ENCODE assay signal across 11 cellular contexts in the genomic region with DNA sequence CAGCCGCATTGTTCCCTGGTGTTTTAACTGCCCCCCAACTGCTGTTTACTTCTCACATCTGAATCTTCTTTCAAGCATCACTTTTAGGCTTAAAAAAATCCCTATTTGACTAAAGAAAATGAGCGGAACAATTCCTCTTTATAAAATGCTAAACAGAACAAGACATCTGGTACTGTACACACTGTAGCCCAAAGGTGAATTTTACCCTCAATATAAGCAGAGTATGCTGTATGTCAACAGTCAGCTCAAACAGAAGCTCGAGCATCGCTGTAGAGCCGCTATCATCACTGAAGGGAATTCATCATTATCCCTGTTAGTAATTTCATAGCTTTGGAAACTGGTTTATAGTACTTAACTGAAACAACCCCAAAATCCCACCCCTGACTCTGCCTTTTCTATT.
DNase-seq lines count a peak whose midpoint lies in the region; FAIRE-seq and TF ChIP-seq lines count a peak whose summit lies in the region.
"Had no signal": no experiment of that assay in that cellular context is flagged by ENCODE, and none has a peak within 500 bp of the region (broad histone marks: within the 10 kb centered on the region; RNA-seq: fewer than 3 reads in every experiment).

No MANE protein-coding gene starts in this region.

- no peak for DNase-seq in HL-60 (ENCODE audit: low read depth in 1 of 2, low spot score in 1 of 2)
- DNase-seq in astrocyte (ENCODE audit: low read depth), result no peak
- no peak for DNase-seq in stimulated activated CD4-positive, alpha-beta T cell treated with anti-CD3 and anti-CD28 coated beads, Interleukin-2, amount 100 ng/mL, for 24 hours
- no peak for DNase-seq in LoVo (ENCODE audit: low spot score)
- DNase-seq in NCI-H1417 (lab: John Stamatoyannopoulos, UW), result no peak
- no peak for DNase-seq in small intestine
- DNase-seq: CD4-positive, alpha-beta T cell; NCI-H526 treated with DMSO at 0.1 percent for 48 hours had no signal

- H3K9me3 Mint-ChIP-seq in astrocyte (ENCODE audit: unreplicated experiment), result no peaks in the 10 kb centered on the region
- H3K9me3 Mint-ChIP-seq in nephron, result no peaks in the 10 kb centered on the region
- H3K9me3 Mint-ChIP-seq: activated naive CD4-positive, alpha-beta T cell treated with anti-CD3 and anti-CD28 coated beads, Interleukin-2, amount 50 U/mL, for 24 hours; CD4-positive, alpha-beta T cell had no signal

- H3K4me3 ChIP-seq in BLaER1 (no peak overlapping the region), HL-60 (replicated peaks; ENCODE audit: insufficient read depth, low read length) (no peak overlapping the region), astrocyte (ENCODE audit: insufficient read depth, low read depth, low read length) (no peak overlapping the region), small intestine (ENCODE audit: low read depth in 1 of 2, low read length in 2 of 2) (no peak overlapping the region)

- H3K4me1 ChIP-seq in BLaER1 (peaks cover 88% of the 10 kb centered on the region), astrocyte (ENCODE audit: insufficient read depth, low read length) (peaks cover 50% of the 10 kb centered on the region), small intestine (ENCODE audit: control insufficient read depth in 2 of 2, insufficient read depth in 1 of 2, low read depth in 1 of 2, low read length in 1 of 2) (peaks cover 5% of the 10 kb centered on the region in 2 donors)

- H3K36me3 ChIP-seq in BLaER1 (peaks cover 18% of the 10 kb centered on the region), astrocyte (ENCODE audit: insufficient read depth, low read length) (no peaks in the 10 kb centered on the region), small intestine (ENCODE audit: control insufficient read depth in 2 of 2, insufficient read depth in 2 of 2, low read length in 2 of 2) (no peaks in the 10 kb centered on the region)

- no peak overlapping the region for H2AFZ ChIP-seq in astrocyte (ENCODE audit: low read depth, low read length)

- H3K4me1 Mint-ChIP-seq in astrocyte (ENCODE audit: low read depth, unreplicated experiment) (peaks cover 64% of the 10 kb centered on the region), nephron (peaks cover 53% of the 10 kb centered on the region)

- peak overlapping the region; percentile 4; the same call in 1 of the 2 replicates for H3K9ac ChIP-seq in BLaER1
- H3K9ac ChIP-seq in astrocyte (ENCODE audit: low read length), result peak overlapping the region; percentile 47

- TF ChIP-seq CTCF in HL-60 (IDR thresholded peaks at IDR 0.05; ENCODE audit: insufficient read depth, low read length) (no peak), astrocyte (IDR thresholded peaks at IDR 0.05; ENCODE audit: insufficient read depth, low read depth, low read length) (no peak), nephron (IDR thresholded peaks at IDR 0.05; ENCODE audit: unreplicated experiment in 3 of 3) (no peak)

- H3K27me3 ChIP-seq in BLaER1 (no peaks in the 10 kb centered on the region), HL-60 (ENCODE audit: insufficient read depth, poor library complexity, severe bottlenecking) (no peaks in the 10 kb centered on the region), astrocyte (ENCODE audit: insufficient read depth, low read length) (no peaks in the 10 kb centered on the region), small intestine (ENCODE audit: control insufficient read depth in 2 of 2, insufficient read depth in 2 of 2, low read length in 2 of 2) (no peaks in the 10 kb centered on the region)

- H4K20me1 ChIP-seq in BLaER1, result peaks cover 45% of the 10 kb centered on the region
- H4K20me1 ChIP-seq in astrocyte (ENCODE audit: insufficient read depth, low read length), result no peaks in the 10 kb centered on the region

- no peaks in the 10 kb centered on the region for H3K27me3 Mint-ChIP-seq in astrocyte (ENCODE audit: low read depth, unreplicated experiment)
- H3K27me3 Mint-ChIP-seq in nephron (ENCODE audit: low read depth), result no peaks in the 10 kb centered on the region
- H3K27me3 Mint-ChIP-seq: activated naive CD4-positive, alpha-beta T cell treated with anti-CD3 and anti-CD28 coated beads, Interleukin-2, amount 50 U/mL, for 24 hours; CD4-positive, alpha-beta T cell had no signal

- H3K36me3 Mint-ChIP-seq in astrocyte (ENCODE audit: low read depth, unreplicated experiment) (peaks cover 5% of the 10 kb centered on the region), nephron (ENCODE audit: low read depth) (no peaks in the 10 kb centered on the region)

- H3K27ac Mint-ChIP-seq in astrocyte (ENCODE audit: unreplicated experiment) (peak overlapping the region; percentile 77), nephron (peak overlapping the region; percentile 90 to 97 (median 90))

- H3K9me3 ChIP-seq in BLaER1, result no peaks in the 10 kb centered on the region
- H3K9me3 ChIP-seq in astrocyte (ENCODE audit: insufficient read depth, low read depth, low read length), result no peaks in the 10 kb centered on the region
- H3K9me3 ChIP-seq in small intestine (ENCODE audit: control insufficient read depth, low read depth), result no peaks in the 10 kb centered on the region

- 91 to 97% (median 93%) methylated on average over 5 of the region's 5 CpGs for WGBS in small intestine, 3 donors

- peak overlapping the region; percentile 64 for H3K27ac ChIP-seq in BLaER1
- H3K27ac ChIP-seq in HL-60 (replicated peaks), result peak overlapping the region; percentile 19
- peak overlapping the region; percentile 75 for H3K27ac ChIP-seq in astrocyte (ENCODE audit: low read depth, low read length)
- H3K27ac ChIP-seq in small intestine (ENCODE audit: low read depth in 1 of 2, low read length in 1 of 2), result no peak overlapping the region

- H3K4me2 ChIP-seq in BLaER1 (peak overlapping the region; percentile 80), astrocyte (ENCODE audit: low read length) (peak overlapping the region; percentile 74)

- H3K79me2 ChIP-seq in astrocyte (ENCODE audit: insufficient read depth, low read length), result no peaks in the 10 kb centered on the region

- FAIRE-seq in astrocyte (lab: Jason Lieb, UNC) (no peak), small intestine (lab: Jason Lieb, UNC) (no peak)

- H3K4me3 Mint-ChIP-seq in astrocyte (ENCODE audit: unreplicated experiment), result peak overlapping the region; percentile 77
- no peak overlapping the region for H3K4me3 Mint-ChIP-seq in nephron
- H3K4me3 Mint-ChIP-seq: activated naive CD4-positive, alpha-beta T cell treated with anti-CD3 and anti-CD28 coated beads, Interleukin-2, amount 50 U/mL, for 24 hours; CD4-positive, alpha-beta T cell had no signal

Comparison
In these comparisons a context has a peak if more than half of its experiments do, and no peak if none do; other contexts are left out.
1. H3K27ac ChIP-seq: peak in BLaER1 (single experiment), HL-60 (single experiment) and astrocyte (single experiment); none in small intestine (0 of 2).